In genomic region chr16:81544691-81545365, GRCh38 we compare ENCODE assay signal across 11 cellular contexts.
DNase-seq lines count a peak whose midpoint lies in the region; ATAC-seq and TF ChIP-seq lines count a peak whose summit lies in the region.
"Had no signal": no experiment of that assay in that cellular context is flagged by ENCODE, and none has a peak within 500 bp of the region (broad histone marks: within the 10 kb centered on the region; RNA-seq: fewer than 3 reads in every experiment).

No MANE protein-coding gene starts in this region.

- ATAC-seq in GM18861 (IDR thresholded peaks at IDR 0.05; ENCODE audit: unreplicated experiment), result peak; percentile 85
- peak; percentile 72 to 73 for ATAC-seq in stimulated activated naive B cell treated with anti-CD40 and anti-IgM and Interleukin-4, amounts not matched to agents 10 μg/mL and 1 μg/mL and 100 μg/mL, for 72 hours (replicated peaks)
- ATAC-seq: pancreas, PC-3 had no signal

- POLR2A ChIA-PET in SK-N-SH (lab: Yijun Ruan, JAX), result no interaction called here

- H3K4me3 ChIP-seq in fibroblast of villous mesenchyme (ENCODE audit: low read depth, low read length), result no peak overlapping the region
- H3K4me3 ChIP-seq in SK-N-SH (ENCODE audit: low read depth in 2 of 2, low read length in 1 of 2), result no peak overlapping the region
- H3K4me3 ChIP-seq: pancreas had no signal

- TF ChIP-seq RAD21 in SK-N-SH (IDR thresholded peaks at IDR 0.05; ENCODE audit: low read length), result no peak

- H3K36me3 ChIP-seq in SK-N-SH (replicated peaks in 1 of 2; ENCODE audit: control insufficient read depth in 1 of 2, insufficient read depth in 2 of 2, low read length in 1 of 2), result no peaks in the 10 kb centered on the region
- H3K36me3 ChIP-seq: pancreas had no signal

- CTCF ChIA-PET in SK-N-SH (lab: Yijun Ruan, JAX), result interaction anchor here (1.0 kb wide), 1 partner anchor 78 kb away, joined by 3 read pairs; no protein-coding TSS in a partner anchor

- H2AFZ ChIP-seq in SK-N-SH (ENCODE audit: low read depth), result no peak overlapping the region

- peaks cover 54 to 78% of the 10 kb centered on the region in 2 donors for H3K4me1 Mint-ChIP-seq in stimulated activated naive B cell treated with anti-CD40 and anti-IgM and Interleukin-4, amounts not matched to agents 10 μg/mL and 1 μg/mL and 100 μg/mL, for 72 hours

- peaks cover 5% of the 10 kb centered on the region; the same call in 1 of the 2 replicates for H4K20me1 ChIP-seq in SK-N-SH (ENCODE audit: insufficient read depth)

- H3K27ac ChIP-seq in SK-N-SH (ENCODE audit: low read depth in 2 of 2, low read length in 1 of 2), result no peak overlapping the region
- H3K27ac ChIP-seq: pancreas had no signal

- no peaks in the 10 kb centered on the region for H3K27me3 ChIP-seq in SK-N-SH (ENCODE audit: insufficient read depth)
- H3K27me3 ChIP-seq: pancreas had no signal

- H3K79me2 ChIP-seq in SK-N-SH (ENCODE audit: insufficient read depth), result peaks cover 14% of the 10 kb centered on the region; the same call in 1 of the 2 replicates

- no peak for TF ChIP-seq EP300 in SK-N-SH (IDR thresholded peaks at IDR 0.05; ENCODE audit: borderline replicate concordance in 1 of 2, low read depth in 1 of 2, low read length in 1 of 2)

- peak overlapping the region in 1 of 2 donors; percentile 3 for H3K4me3 Mint-ChIP-seq in stimulated activated naive B cell treated with anti-CD40 and anti-IgM and Interleukin-4, amounts not matched to agents 10 μg/mL and 1 μg/mL and 100 μg/mL, for 72 hours
- H3K4me3 Mint-ChIP-seq: T-helper 2 cell treated with Interferon-gamma antibody and Interleukin-4, amounts not matched to agents 5 μg/mL and 100 μg/mL, for 36 hours had no signal

- no peaks in the 10 kb centered on the region for H3K9me3 Mint-ChIP-seq in stimulated activated naive B cell treated with anti-CD40 and anti-IgM and Interleukin-4, amounts not matched to agents 10 μg/mL and 1 μg/mL and 100 μg/mL, for 72 hours
- H3K9me3 Mint-ChIP-seq: T-helper 2 cell treated with Interferon-gamma antibody and Interleukin-4, amounts not matched to agents 5 μg/mL and 100 μg/mL, for 36 hours had no signal

- H3K9me3 ChIP-seq in SK-N-SH, result no peaks in the 10 kb centered on the region
- H3K9me3 ChIP-seq: pancreas had no signal

- H3K9ac ChIP-seq in SK-N-SH, result no peak overlapping the region

- no peaks in the 10 kb centered on the region for H3F3A ChIP-seq in SK-N-SH (replicated peaks; ENCODE audit: insufficient read depth)

- no peaks in the 10 kb centered on the region for H3K27me3 Mint-ChIP-seq in stimulated activated naive B cell treated with anti-CD40 and anti-IgM and Interleukin-4, amounts not matched to agents 10 μg/mL and 1 μg/mL and 100 μg/mL, for 72 hours

- peak overlapping the region; percentile 42 for H3K27ac Mint-ChIP-seq in stimulated activated naive B cell treated with anti-CD40 and anti-IgM and Interleukin-4, amounts not matched to agents 10 μg/mL and 1 μg/mL and 100 μg/mL, for 72 hours
- H3K27ac Mint-ChIP-seq: T-helper 2 cell treated with Interferon-gamma antibody and Interleukin-4, amounts not matched to agents 5 μg/mL and 100 μg/mL, for 36 hours had no signal

- H3K9me2 ChIP-seq in SK-N-SH, result no peaks in the 10 kb centered on the region

- peaks cover 7 to 9% of the 10 kb centered on the region in 2 donors for H3K36me3 Mint-ChIP-seq in stimulated activated naive B cell treated with anti-CD40 and anti-IgM and Interleukin-4, amounts not matched to agents 10 μg/mL and 1 μg/mL and 100 μg/mL, for 72 hours

- DNase-seq in NOMO-1 treated with DMSO at 0.1 percent for 48 hours (lab: John Stamatoyannopoulos, UW; ENCODE audit: unreplicated experiment) (peak; percentile 71), fibroblast of villous mesenchyme (ENCODE audit: low read depth) (peak; percentile 28), SK-N-SH (no peak), superior temporal gyrus (ENCODE audit: extremely low spot score) (no peak)
- DNase-seq in stimulated activated naive B cell treated with anti-CD40 and anti-IgM and Interleukin-4, amounts not matched to agents 10 μg/mL and 1 μg/mL and 100 μg/mL, for 72 hours, result no peak
- no peak for DNase-seq in activated CD4-positive, alpha-beta T cell treated with anti-CD3 and anti-CD28 coated beads for 4 hours
- DNase-seq: NCI-H1694 treated with DMSO at 0.1 percent for 48 hours, PC-3 had no signal

- TF ChIP-seq CTCF in fibroblast of villous mesenchyme (IDR thresholded peaks at IDR 0.05; ENCODE audit: insufficient read depth, low read depth, low read length), result no peak
- TF ChIP-seq CTCF in SK-N-SH (IDR thresholded peaks at IDR 0.05), result no peak

- H3K4me2 ChIP-seq in SK-N-SH, result no peak overlapping the region

- 90% methylated on average over 12 of the region's 13 CpGs for WGBS in SK-N-SH (ENCODE audit: low lambda C conversion rate)

- H3K4me1 ChIP-seq in SK-N-SH (ENCODE audit: control insufficient read depth in 1 of 2, insufficient read depth in 2 of 2, low read depth in 1 of 2, low read length in 1 of 2), result peaks cover 10 to 20% of the 10 kb centered on the region in 2 experiments; a peak in 3 of 4 replicates

TF ChIP-seq in SK-N-SH, 30 proteins besides CTCF, POLR2A, EP300 and RAD21:
- TF ChIP-seq YY1 (IDR thresholded peaks at IDR 0.05; ENCODE audit: low read depth), result no peak
- TF ChIP-seq RCOR1 (IDR thresholded peaks at IDR 0.05; ENCODE audit: low read length), result no peak
- no peak for TF ChIP-seq NFIC (IDR thresholded peaks at IDR 0.05; ENCODE audit: borderline replicate concordance)
- TF ChIP-seq GATA2 (CRISPR knock-in tag; IDR thresholded peaks at IDR 0.05), result no peak
- no peak for TF ChIP-seq POLR2AphosphoS5 (IDR thresholded peaks at IDR 0.05; ENCODE audit: low read depth, low read length)
- no peak for TF ChIP-seq RXRA (IDR thresholded peaks at IDR 0.05; ENCODE audit: borderline replicate concordance, low read depth)
- no peak for TF ChIP-seq MAX (IDR thresholded peaks at IDR 0.05; ENCODE audit: low read depth)
- TF ChIP-seq FOXJ3 (CRISPR knock-in tag; IDR thresholded peaks at IDR 0.05), result no peak
- no peak for TF ChIP-seq FOSL2 (IDR thresholded peaks at IDR 0.05; ENCODE audit: borderline replicate concordance, low read depth)
- no peak for TF ChIP-seq NRF1 (IDR thresholded peaks at IDR 0.05; ENCODE audit: low read depth, low read length)
- TF ChIP-seq SMC3 (IDR thresholded peaks at IDR 0.05; ENCODE audit: low read depth, low read length), result no peak

Comparison
In these comparisons a context has a peak if more than half of its experiments do, and no peak if none do; other contexts are left out.
1. DNase-seq: peak in NOMO-1 treated with DMSO at 0.1 percent for 48 hours (single experiment) and fibroblast of villous mesenchyme (single experiment); none in stimulated activated naive B cell treated with anti-CD40 and anti-IgM and Interleukin-4, amounts not matched to agents 10 μg/mL and 1 μg/mL and 100 μg/mL, for 72 hours (single experiment), activated CD4-positive, alpha-beta T cell treated with anti-CD3 and anti-CD28 coated beads for 4 hours (0 of 2), SK-N-SH (single experiment) and superior temporal gyrus (single experiment).